ENCODE assay signal across 8 cellular contexts in the genomic region with DNA sequence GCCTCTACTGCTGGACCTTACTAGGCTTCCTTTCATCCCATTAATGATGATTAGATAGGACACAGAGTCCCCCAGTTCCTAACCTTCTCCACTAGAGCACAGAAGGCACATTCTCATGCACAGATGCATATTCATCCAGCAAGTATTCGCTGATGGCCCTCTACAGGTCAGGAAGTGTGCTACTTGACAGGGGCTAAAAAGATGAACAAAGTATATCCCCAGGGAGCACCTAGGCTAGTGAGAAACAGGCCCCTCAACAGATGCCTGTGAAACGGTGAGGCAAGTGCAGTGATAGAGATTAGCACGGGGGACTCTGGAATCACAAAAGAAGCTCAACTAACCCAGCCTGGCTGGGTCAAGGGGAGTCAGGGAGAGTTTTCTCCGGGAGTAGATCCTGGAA.
DNase-seq lines count a peak whose midpoint lies in the region; ATAC-seq, FAIRE-seq and TF ChIP-seq lines count a peak whose summit lies in the region.

No MANE protein-coding gene starts in this region.

- POLR2A ChIA-PET in K562 (lab: Yijun Ruan, JAX) = no interaction called here

- H3K9me3 ChIP-seq in K562 (replicated peaks; ENCODE audit: control insufficient read depth, insufficient read depth, low read depth, low read length) = no peaks in the 10 kb centered on the region

- ATAC-seq in GM18867 (IDR thresholded peaks at IDR 0.05; ENCODE audit: unreplicated experiment) (peak; percentile 70), K562 (peak; percentile 92), HG03457 (IDR thresholded peaks at IDR 0.05; ENCODE audit: unreplicated experiment) (no peak), HG03108 (IDR thresholded peaks at IDR 0.05; ENCODE audit: unreplicated experiment) (no peak)

- no peaks in the 10 kb centered on the region for H3K9me3 Mint-ChIP-seq in CD14-positive monocyte

- H3K4me3 ChIP-seq in K562 = no peak overlapping the region
- no peak overlapping the region for H3K4me3 ChIP-seq in retinal pigment epithelial cell (ENCODE audit: low read length)

- H3K79me2 ChIP-seq in K562 (ENCODE audit: control insufficient read depth, insufficient read depth, low read length) = no peaks in the 10 kb centered on the region

- no peak overlapping the region for H3K9ac ChIP-seq in K562 (ENCODE audit: insufficient read depth in 1 of 2, low read depth in 2 of 2, low read length in 2 of 2)

- TF ChIP-seq CTCF in K562 (IDR thresholded peaks at IDR 0.05 in 2 of 3, conservative IDR thresholded peaks at IDR 0.05 in 1 of 3; ENCODE audit: insufficient read depth in 2 of 3, low read depth in 1 of 3, low read length in 3 of 3) (peak; percentile 44 to 88 (median 65); a peak in 5 of 6 replicates), retinal pigment epithelial cell (conservative IDR thresholded peaks at IDR 0.05; ENCODE audit: low read depth, low read length) (peak; percentile 49), CD14-positive monocyte (IDR thresholded peaks at IDR 0.05) (no peak)

- CTCF ChIA-PET in K562 (lab: Yijun Ruan, JAX; ENCODE audit: low intra/inter-chr PET ratio) = no interaction called here

- peak; percentile 23 for FAIRE-seq in K562 (lab: Jason Lieb, UNC)

- no peak overlapping the region for H3K27ac Mint-ChIP-seq in CD14-positive monocyte

- H2AFZ ChIP-seq in K562 (ENCODE audit: low read depth, low read length) = no peak overlapping the region

- DNase-seq in HuH-7 (ENCODE audit: low spot score) = peak; percentile 50
- DNase-seq in K562 (ENCODE audit: extremely low read depth in 1 of 4, low spot score in 3 of 4) = peak; percentile 18 to 37 (median 24)
- no peak for DNase-seq in retinal pigment epithelial cell (ENCODE audit: low read depth)
- no peak for DNase-seq in kidney glomerular epithelial cell (lab: John Stamatoyannopoulos, UW)
- no peak for DNase-seq in CD14-positive monocyte (ENCODE audit: low spot score)

- H3K9me1 ChIP-seq in K562 (ENCODE audit: control insufficient read depth, insufficient read depth, low read length) = no peaks in the 10 kb centered on the region

- intact Hi-C loops in K562 (cut with micrococcal nuclease) = no loop called here
- intact Hi-C loops in CD14-positive monocyte (cut with micrococcal nuclease) = no loop called here

- H3K27me3 Mint-ChIP-seq in CD14-positive monocyte (ENCODE audit: low read depth in 3 of 3) = no peaks in the 10 kb centered on the region

- no peak for TF ChIP-seq POLR2A in K562 (conservative IDR thresholded peaks at IDR 0.05)

- no peak for TF ChIP-seq EP300 in K562 (IDR thresholded peaks at IDR 0.05; ENCODE audit: low read length)

- H3K4me1 ChIP-seq in K562 (replicated peaks in 1 of 2; ENCODE audit: control insufficient read depth in 2 of 2, insufficient read depth in 2 of 2, low read length in 2 of 2) = no peaks in the 10 kb centered on the region

- H3K4me2 ChIP-seq in K562 (ENCODE audit: insufficient read depth, low read length) = no peak overlapping the region

- H3K27ac ChIP-seq in K562 (ENCODE audit: extremely low read depth, low read depth, low read length) = no peak overlapping the region

- no peaks in the 10 kb centered on the region for H3K36me3 ChIP-seq in K562 (ENCODE audit: control insufficient read depth, insufficient read depth, low read length)

- 0% methylated on average over 4 of the region's 4 CpGs for WGBS in K562 (ENCODE audit: insufficient coverage, low coverage, missing lambda C conversion rate)

- peaks cover 2 to 5% of the 10 kb centered on the region in 2 donors for H3K36me3 Mint-ChIP-seq in CD14-positive monocyte

- H3K4me3 Mint-ChIP-seq in CD14-positive monocyte = no peak overlapping the region

- BruUV-seq in K562 (replicated peaks; lab: Mats Ljungman, UMichigan) = no TSS peak

- peaks cover 50% of the 10 kb centered on the region for H3K4me1 Mint-ChIP-seq in CD14-positive monocyte

- no peaks in the 10 kb centered on the region for H4K20me1 ChIP-seq in K562 (replicated peaks; ENCODE audit: control insufficient read depth, insufficient read depth, low read length)

- peaks cover 21 to 31% of the 10 kb centered on the region in 2 experiments; a peak in 4 of 5 replicates for H3K27me3 ChIP-seq in K562 (ENCODE audit: control insufficient read depth in 2 of 2, insufficient read depth in 2 of 2, low read length in 2 of 2)

- in situ Hi-C loops in K562 (cut with MboI) = no loop called here

- TF ChIP-seq RAD21 in K562 (CRISPR knock-in tag; conservative IDR thresholded peaks at IDR 0.05 in 1 of 2, IDR thresholded peaks at IDR 0.05 in 1 of 2) = peak in 1 of 2 experiments; percentile 54; a peak in 2 of 4 replicates

TF ChIP-seq in K562, 482 proteins besides CTCF, POLR2A, EP300 and RAD21:
- TF ChIP-seq ADNP (tag; IDR thresholded peaks at IDR 0.05) (no peak), PYGO2 (tag; IDR thresholded peaks at IDR 0.05) (no peak), CTCFL (IDR thresholded peaks at IDR 0.05; ENCODE audit: borderline replicate concordance, insufficient read depth, low read depth, low read length, poor library complexity, severe bottlenecking) (peak; percentile 21), NFRKB (IDR thresholded peaks at IDR 0.05; ENCODE audit: low read depth) (no peak), JUN (IDR thresholded peaks at IDR 0.05; ENCODE audit: borderline replicate concordance, low read depth, low read length) (no peak), JUN (CRISPR knock-in tag; IDR thresholded peaks at IDR 0.05; ENCODE audit: borderline replicate concordance) (no peak), MTA3 (IDR thresholded peaks at IDR 0.05; ENCODE audit: borderline replicate concordance) (no peak), ELF2 (CRISPR knock-in tag; IDR thresholded peaks at IDR 0.05) (no peak), ZZZ3 (IDR thresholded peaks at IDR 0.05) (no peak), SIN3B (IDR thresholded peaks at IDR 0.05; ENCODE audit: low read depth) (no peak), ZNF121 (CRISPR knock-in tag; conservative IDR thresholded peaks at IDR 0.05) (no peak), SMC3 (conservative IDR thresholded peaks at IDR 0.05; ENCODE audit: insufficient read depth, low read depth, low read length) (0 out of 2 replicates have a peak, but pooled peaks have one; percentile 16)

Comparison
In these comparisons a context has a peak if more than half of its experiments do, and no peak if none do; other contexts are left out.
1. ATAC-seq: peak in GM18867 (single experiment) and K562 (single experiment); none in HG03457 (single experiment) and HG03108 (single experiment).
2. DNase-seq: peak in HuH-7 (single experiment) and K562 (4 of 4); none in retinal pigment epithelial cell (single experiment), kidney glomerular epithelial cell (single experiment) and CD14-positive monocyte (single experiment).